Comparison of ENCODE assay signal across 30 cellular contexts in the genomic region with DNA sequence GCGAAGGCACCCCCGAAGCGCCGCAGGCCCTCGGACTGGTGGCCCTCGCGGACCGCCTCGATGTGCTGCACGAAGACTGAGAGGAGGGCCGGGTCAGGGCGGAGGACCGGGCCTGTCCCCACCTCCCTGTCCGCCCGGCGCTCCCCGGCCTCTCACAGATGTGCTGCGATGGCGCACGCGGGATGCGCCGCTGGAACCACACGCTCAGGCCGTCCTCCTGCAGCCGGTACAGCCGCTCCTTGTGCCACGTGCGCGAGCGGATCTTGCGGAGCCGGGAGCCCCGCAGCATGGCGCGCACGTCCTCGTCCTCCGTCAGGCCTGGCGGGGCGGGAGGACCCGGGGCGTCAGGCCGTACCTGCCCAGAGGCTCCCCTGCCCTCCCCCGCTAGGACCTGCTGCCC.
"Had no signal": no experiment of that assay in that cellular context is flagged by ENCODE, and none has a peak within 500 bp of the region (broad histone marks: within the 10 kb centered on the region; RNA-seq: fewer than 3 reads in every experiment).

No MANE protein-coding gene starts in this region.

- H3K4me1 Mint-ChIP-seq: stimulated activated naive B cell treated with anti-CD40 and anti-IgM and Interleukin-4, amounts not matched to agents 10 μg/mL and 1 μg/mL and 100 μg/mL, for 72 hours had no signal

- H3K36me3 ChIP-seq: neutrophil had no signal

- H3K9me3 ChIP-seq: body of pancreas, esophagus squamous epithelium, heart right ventricle, neutrophil, sigmoid colon, transverse colon had no signal

- FAIRE-seq: colon, endometrium, small intestine, urothelium cell line had no signal

- H3K36me3 Mint-ChIP-seq: stimulated activated naive B cell treated with anti-CD40 and anti-IgM and Interleukin-4, amounts not matched to agents 10 μg/mL and 1 μg/mL and 100 μg/mL, for 72 hours had no signal

- H3K27ac Mint-ChIP-seq: activated T-helper 1 cell treated with anti-CD3 and anti-CD28 coated beads, Interleukin-12 subunit alpha, Interleukin-12 subunit beta, Interleukin-2, Interleukin-4 antibody, amounts not matched to agents 30 ng/mL and 10 ng/mL and 1 ng/mL, durations not matched to agents 14 hours and 24 hours and 36 hours; nephron; progenitor cell of endocrine pancreas; stimulated activated naive B cell treated with anti-CD40 and anti-IgM and Interleukin-4, amounts not matched to agents 10 μg/mL and 1 μg/mL and 100 μg/mL, for 72 hours had no signal

- H3K4me1 ChIP-seq: body of pancreas had no signal

- H3K4me3 Mint-ChIP-seq: activated T-helper 1 cell treated with anti-CD3 and anti-CD28 coated beads, Interleukin-12 subunit alpha, Interleukin-12 subunit beta, Interleukin-2, Interleukin-4 antibody, amounts not matched to agents 30 ng/mL and 10 ng/mL and 1 ng/mL, durations not matched to agents 14 hours and 24 hours and 36 hours; nephron; stimulated activated naive B cell treated with anti-CD40 and anti-IgM and Interleukin-4, amounts not matched to agents 10 μg/mL and 1 μg/mL and 100 μg/mL, for 72 hours had no signal

- DNase-seq: activated CD4-positive, alpha-beta T cell treated with anti-CD3 and anti-CD28 coated beads for 48 hours; activated CD4-positive, alpha-beta T cell treated with anti-CD3 and anti-CD28 coated beads, Interleukin-2, amount 50 U/mL, for 48 hours; activated CD8-positive, alpha-beta memory T cell treated with anti-CD3 and anti-CD28 coated beads for 24 hours; activated gamma-delta T cell treated with Interleukin-2 at 50 U/mL for 16 hours; activated naive CD4-positive, alpha-beta T cell treated with anti-CD3 and anti-CD28 coated beads, Interleukin-2, amount 50 U/mL, for 16 hours; activated T-cell treated with anti-CD3 and anti-CD28 coated beads, Interleukin-2, amount 50 U/mL, for 1 hour; body of pancreas; dermis blood vessel endothelial cell; effector CD4-positive, alpha-beta T cell; esophagus squamous epithelium; foreskin melanocyte; heart right ventricle; left ventricle myocardium superior; sigmoid colon; small intestine; stimulated activated CD4-positive, alpha-beta T cell treated with anti-CD3 and anti-CD28 coated beads, Interleukin-1b, Interleukin-23, amount 100 ng/mL, for 48 hours; stimulated activated CD4-positive, alpha-beta T cell treated with anti-CD3 and anti-CD28 coated beads, Interleukin-4, amount 100 ng/mL, for 4 hours; stimulated activated CD8-positive, alpha-beta memory T cell treated with anti-CD3 and anti-CD28 coated beads, Interleukin-4, amount 100 ng/mL, for 48 hours; stimulated activated naive B cell treated with anti-CD40 and anti-IgM and Interleukin-4, amounts not matched to agents 10 μg/mL and 1 μg/mL and 100 μg/mL, for 72 hours; transverse colon had no signal

- H3K4me3 ChIP-seq: body of pancreas, esophagus squamous epithelium, heart right ventricle, sigmoid colon, transverse colon had no signal

- H3K27me3 Mint-ChIP-seq: progenitor cell of endocrine pancreas had no signal

- ATAC-seq: activated CD4-positive, CD25-positive, alpha-beta regulatory T cell treated with anti-CD3 and anti-CD28 coated beads, Interleukin-2, amount 50 U/mL, for 24 hours; body of pancreas; left ventricle myocardium superior; stimulated activated naive B cell treated with anti-CD40 and anti-IgM and Interleukin-4, amounts not matched to agents 10 μg/mL and 1 μg/mL and 100 μg/mL, for 72 hours had no signal

- H3K9me3 Mint-ChIP-seq: activated T-helper 1 cell treated with anti-CD3 and anti-CD28 coated beads, Interleukin-12 subunit alpha, Interleukin-12 subunit beta, Interleukin-2, Interleukin-4 antibody, amounts not matched to agents 30 ng/mL and 10 ng/mL and 1 ng/mL, durations not matched to agents 14 hours and 24 hours and 36 hours; nephron; stimulated activated naive B cell treated with anti-CD40 and anti-IgM and Interleukin-4, amounts not matched to agents 10 μg/mL and 1 μg/mL and 100 μg/mL, for 72 hours had no signal

- H3K27ac ChIP-seq: body of pancreas, epithelial cell of prostate, esophagus squamous epithelium, heart right ventricle, neutrophil, sigmoid colon, VCaP had no signal
